Comparison of ENCODE assay signal across 8 cellular contexts in the genomic region with DNA sequence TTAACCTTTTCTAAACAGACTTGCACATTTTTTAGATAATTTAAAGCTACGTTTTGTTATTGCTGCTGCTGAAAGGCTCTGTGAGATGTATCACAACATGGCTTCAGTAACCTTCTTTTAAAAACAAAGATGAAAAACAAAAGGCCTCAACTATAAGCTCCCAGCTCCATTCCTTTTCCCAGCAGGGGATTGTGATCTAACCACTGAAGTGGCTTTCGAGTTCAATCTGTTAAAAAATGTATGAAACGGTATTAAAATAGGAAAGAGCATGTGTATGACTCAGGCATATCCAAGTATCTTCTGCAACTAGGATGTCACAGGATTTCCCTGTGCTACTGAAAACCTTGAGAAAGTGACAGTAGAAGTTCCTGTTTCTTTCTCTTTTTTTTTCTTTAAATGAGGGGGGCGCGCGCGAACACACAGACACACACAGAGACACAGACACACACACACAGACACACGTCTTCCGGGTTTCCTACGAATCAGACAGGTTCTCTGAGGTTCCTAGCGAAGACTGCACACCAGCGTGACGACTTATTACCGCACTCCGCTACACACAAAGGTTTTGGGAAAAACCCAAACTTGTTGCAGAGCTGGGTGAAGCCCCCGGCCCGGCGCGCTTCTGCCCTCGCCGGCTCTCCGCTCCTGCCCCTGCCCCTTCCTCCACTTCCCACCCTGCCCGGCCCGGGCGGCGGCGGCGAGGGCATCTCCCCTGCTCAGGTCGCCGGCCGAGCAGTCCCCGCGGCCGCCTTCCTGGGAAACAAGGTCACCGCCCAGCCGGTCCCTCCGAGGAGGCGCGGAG.
A peak's percentile ranks its signal among the peaks of the same experiment; 100 is the strongest.
DNase-seq lines count a peak whose midpoint lies in the region; ATAC-seq, FAIRE-seq and TF ChIP-seq lines count a peak whose summit lies in the region.

No MANE protein-coding gene starts in this region.

- CTCF ChIA-PET in activated CD4-positive, alpha-beta T cell treated with anti-CD3 and anti-CD28 coated beads for 36 hours (lab: Charles Lee): interaction anchor here (0.8 to 1.6 kb wide), 5 partner anchors 8 to 293 kb away, joined by 3 to 5 read pairs (median 3); no protein-coding TSS in a partner anchor

- H3K27ac ChIP-seq in lung (ENCODE audit: low read depth in 1 of 2, low read length in 1 of 2): peak overlapping the region; percentile 99

- H3K27me3 Mint-ChIP-seq in activated CD4-positive, alpha-beta T cell treated with anti-CD3 and anti-CD28 coated beads for 36 hours: no peaks in the 10 kb centered on the region

- H3K36me3 ChIP-seq in lung (ENCODE audit: control insufficient read depth in 2 of 2, insufficient read depth in 2 of 2, low read length in 2 of 2): no peaks in the 10 kb centered on the region

- H3K9me3 Mint-ChIP-seq in activated CD4-positive, alpha-beta T cell treated with anti-CD3 and anti-CD28 coated beads for 36 hours (ENCODE audit: low read depth): no peaks in the 10 kb centered on the region

- H3K9me3 ChIP-seq in lung (ENCODE audit: control insufficient read depth in 2 of 2, insufficient read depth in 1 of 2, low read length in 1 of 2): no peaks in the 10 kb centered on the region

- POLR2A ChIA-PET in activated CD4-positive, alpha-beta T cell treated with anti-CD3 and anti-CD28 coated beads for 36 hours (lab: Charles Lee): interaction anchor here (0.6 to 1.2 kb wide), 7 partner anchors 11 to 227 kb away, joined by 3 to 10 read pairs (median 6); no protein-coding TSS in a partner anchor

- peak; percentile 54 for DNase-seq in GM13977 (ENCODE audit: low spot score)
- DNase-seq in NCI-H2227 (lab: John Stamatoyannopoulos, UW; ENCODE audit: unreplicated experiment): peak; percentile 75
- DNase-seq in activated CD4-positive, alpha-beta T cell treated with anti-CD3 and anti-CD28 coated beads for 36 hours: peak; percentile 82
- DNase-seq in dermis blood vessel endothelial cell: peak; percentile 73
- DNase-seq in lung (ENCODE audit: low spot score): peak; percentile 56
- DNase-seq in stimulated activated CD4-positive, alpha-beta T cell treated with anti-CD3 and anti-CD28 coated beads, TNF-alpha, amount 100 ng/mL, for 24 hours (ENCODE audit: low read depth in 3 of 3): peak; percentile 50 to 63 (median 52)
- no peak for DNase-seq in HTR-8/SVneo (ENCODE audit: insufficient read length, low spot score)

- no peaks in the 10 kb centered on the region for H3K27me3 ChIP-seq in lung (ENCODE audit: control insufficient read depth, insufficient read depth)

- H3K4me1 Mint-ChIP-seq in activated CD4-positive, alpha-beta T cell treated with anti-CD3 and anti-CD28 coated beads for 36 hours: peaks cover 79% of the 10 kb centered on the region

- peak; percentile 47 for ATAC-seq in HG02763 (IDR thresholded peaks at IDR 0.05; ENCODE audit: unreplicated experiment)
- peak; percentile 75 for ATAC-seq in activated CD4-positive, alpha-beta T cell treated with anti-CD3 and anti-CD28 coated beads for 36 hours
- ATAC-seq in lung (ENCODE audit: insufficient read depth, low FRiP score): peak; percentile 56

- TF ChIP-seq CTCF in GM13977 (IDR thresholded peaks at IDR 0.05; ENCODE audit: extremely low read depth, insufficient read depth, missing control alignments) (no peak), lung (IDR thresholded peaks at IDR 0.05; ENCODE audit: control extremely low read depth, extremely low read depth) (no peak)

- intact Hi-C loops in activated CD4-positive, alpha-beta T cell treated with anti-CD3 and anti-CD28 coated beads for 36 hours (cut with DNase I, micrococcal nuclease): loop anchor here (2.0 to 10.0 kb wide), 11 partner anchors 22 to 1122 kb away; a partner anchor contains a TSS

- peak overlapping the region; percentile 94 for H3K4me3 ChIP-seq in lung

- H3K4me3 Mint-ChIP-seq in activated CD4-positive, alpha-beta T cell treated with anti-CD3 and anti-CD28 coated beads for 36 hours: peak overlapping the region; percentile 85

- peaks cover 9% of the 10 kb centered on the region for H3K36me3 Mint-ChIP-seq in activated CD4-positive, alpha-beta T cell treated with anti-CD3 and anti-CD28 coated beads for 36 hours (ENCODE audit: low read depth)

- H3K4me1 ChIP-seq in lung (ENCODE audit: control insufficient read depth in 2 of 2, insufficient read depth in 2 of 2, low read length in 2 of 2): peaks cover 8 to 43% of the 10 kb centered on the region in 2 donors

- in situ Hi-C loops in GM13977 (cut with MboI; ENCODE audit: low pct_unique_long_range_greater_than_20kb, low sequenced_read_pairs, unreplicated experiment): no loop called here

- FAIRE-seq in HTR-8/SVneo (lab: Jason Lieb, UNC): no peak

- WGBS in lung, 2 donors: 1% methylated on average over 31 to 39 of the region's 39 CpGs

- peak overlapping the region; percentile 98 for H3K27ac Mint-ChIP-seq in activated CD4-positive, alpha-beta T cell treated with anti-CD3 and anti-CD28 coated beads for 36 hours
